ENCODE assay signal across 1 cellular context in the genomic region with DNA sequence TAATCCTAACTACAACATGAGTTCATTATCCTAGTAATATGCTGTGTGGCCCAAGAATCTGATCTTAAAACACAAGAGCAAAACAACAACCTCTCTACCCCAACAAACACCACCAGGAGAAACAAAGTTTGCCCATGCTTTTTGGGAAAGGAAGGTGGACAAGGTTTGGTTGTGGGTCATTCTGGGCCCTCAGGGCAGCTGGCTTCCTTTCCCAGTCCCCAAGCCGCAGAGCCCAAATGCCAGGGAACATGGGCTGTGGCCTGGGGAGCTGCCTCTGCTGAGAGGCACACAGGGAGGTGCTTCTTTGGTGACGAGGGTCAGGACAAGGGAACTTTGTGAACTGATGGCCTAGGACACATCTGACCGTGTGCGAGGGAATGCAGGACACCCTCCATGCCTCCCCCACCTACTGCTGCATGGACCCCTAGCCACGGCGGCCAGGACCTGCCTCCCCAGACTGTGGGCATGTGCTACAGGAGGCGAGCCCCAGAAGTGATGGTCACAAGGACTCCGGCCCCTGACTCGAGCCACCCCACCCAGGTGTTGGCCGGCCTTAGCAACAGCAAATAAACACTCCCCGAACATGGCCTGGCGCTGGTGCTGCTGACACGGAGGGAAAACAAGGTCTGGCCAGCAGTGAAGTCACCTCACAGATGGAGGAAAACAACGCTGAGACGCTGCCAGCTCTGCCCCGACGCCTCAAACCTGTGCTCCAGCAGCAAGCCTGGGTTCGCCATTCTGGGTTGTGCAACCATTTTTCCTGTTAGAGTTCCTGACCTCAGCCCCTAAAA.
TF ChIP-seq lines count a peak whose summit lies in the region.

No MANE protein-coding gene starts in this region.

TF ChIP-seq in GM23338, 12 proteins besides CTCF, POLR2A, EP300 and RAD21 (continued from another document):
- TF ChIP-seq, protein P1, sequence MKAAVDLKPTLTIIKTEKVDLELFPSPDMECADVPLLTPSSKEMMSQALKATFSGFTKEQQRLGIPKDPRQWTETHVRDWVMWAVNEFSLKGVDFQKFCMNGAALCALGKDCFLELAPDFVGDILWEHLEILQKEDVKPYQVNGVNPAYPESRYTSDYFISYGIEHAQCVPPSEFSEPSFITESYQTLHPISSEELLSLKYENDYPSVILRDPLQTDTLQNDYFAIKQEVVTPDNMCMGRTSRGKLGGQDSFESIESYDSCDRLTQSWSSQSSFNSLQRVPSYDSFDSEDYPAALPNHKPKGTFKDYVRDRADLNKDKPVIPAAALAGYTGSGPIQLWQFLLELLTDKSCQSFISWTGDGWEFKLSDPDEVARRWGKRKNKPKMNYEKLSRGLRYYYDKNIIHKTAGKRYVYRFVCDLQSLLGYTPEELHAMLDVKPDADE (IDR thresholded peaks at IDR 0.05) = no peak
- no peak for TF ChIP-seq CREB1 (CRISPR knock-in tag; IDR thresholded peaks at IDR 0.05; ENCODE audit: low read depth)
TF ChIP-seq in GM23338: peak in this region for 0.
